Comparison of ENCODE assay signal across 25 cellular contexts in genomic region chr2:19408592-19408991, GRCh38. TPM values are rescaled to one million over a fixed set of nuclear protein-coding genes. Genes with fewer than 3 reads are reported as not detected.
DNase-seq lines count a peak whose midpoint lies in the region; ATAC-seq and TF ChIP-seq lines count a peak whose summit lies in the region.
"Had no signal": no experiment of that assay in that cellular context is flagged by ENCODE, and none has a peak within 500 bp of the region (broad histone marks: within the 10 kb centered on the region; RNA-seq: fewer than 3 reads in every experiment).

No MANE protein-coding gene starts in this region.

- no peak overlapping the region for H3K4me3 ChIP-seq in AG09309 (ENCODE audit: control insufficient read depth, low read depth, low read length)
- H3K4me3 ChIP-seq in left ventricle myocardium inferior: no peak overlapping the region
- no peak overlapping the region for H3K4me3 ChIP-seq in gastrocnemius medialis
- H3K4me3 ChIP-seq: adrenal gland, cardiac muscle cell, thoracic aorta had no signal

- H3K4me1 ChIP-seq in left ventricle myocardium inferior: no peaks in the 10 kb centered on the region
- no peaks in the 10 kb centered on the region for H3K4me1 ChIP-seq in gastrocnemius medialis
- H3K4me1 ChIP-seq: adrenal gland had no signal

- H3K27me3 ChIP-seq in left ventricle myocardium inferior (ENCODE audit: low read depth) (no peaks in the 10 kb centered on the region), gastrocnemius medialis (no peaks in the 10 kb centered on the region)
- H3K27me3 ChIP-seq: adrenal gland, cardiac muscle cell had no signal

- ATAC-seq in HG02852 (IDR thresholded peaks at IDR 0.05; ENCODE audit: unreplicated experiment) (no peak), gastrocnemius medialis (no peak)
- ATAC-seq: activated T-cell treated with anti-CD3 and anti-CD28 coated beads, Interleukin-2, amount 50 U/mL, for 4 hours; left colon; natural killer cell; SK-N-SH treated with all-trans-retinoic acid at 6 μM for 48 hours; stimulated activated naive CD8-positive, alpha-beta T cell treated with anti-CD3 and anti-CD28 coated beads, Interleukin-15, Interleukin-2, amounts not matched to agents 100 U/mL and 50 U/mL, for 24 hours had no signal

- TF ChIP-seq CTCF in AG09309 (IDR thresholded peaks at IDR 0.05; ENCODE audit: control insufficient read depth, insufficient read depth, low read depth, low read length, missing control alignments) (no peak), left ventricle myocardium inferior (IDR thresholded peaks at IDR 0.05; ENCODE audit: borderline replicate concordance) (no peak), gastrocnemius medialis (IDR thresholded peaks at IDR 0.05 in 4 of 5, conservative IDR thresholded peaks at IDR 0.05 in 1 of 5) (no peak)

- H3K27ac ChIP-seq in left ventricle myocardium inferior (replicated peaks) (peak overlapping the region; percentile 13), gastrocnemius medialis (no peak overlapping the region)
- H3K27ac ChIP-seq: adrenal gland, cardiac muscle cell, KMS-11, thoracic aorta had no signal

- H3K9me3 ChIP-seq in left ventricle myocardium inferior (replicated peaks) (peaks cover 21% of the 10 kb centered on the region), gastrocnemius medialis (no peaks in the 10 kb centered on the region)
- H3K9me3 ChIP-seq: adrenal gland had no signal

- H3K36me3 ChIP-seq in left ventricle myocardium inferior (no peaks in the 10 kb centered on the region), gastrocnemius medialis (no peaks in the 10 kb centered on the region)
- H3K36me3 ChIP-seq: adrenal gland, cardiac muscle cell, thoracic aorta had no signal

- in situ Hi-C loops in gastrocnemius medialis (cut with MboI; ENCODE audit: low sequenced_read_pairs in 4 of 4): no loop called here

- peak; percentile 4 for DNase-seq in AG09309 (ENCODE audit: low read depth)
- DNase-seq in HT-29 (ENCODE audit: low spot score): peak; percentile 2
- peak; percentile 40 for DNase-seq in astrocyte of the hippocampus (ENCODE audit: low read depth, low spot score)
- no peak for DNase-seq in left ventricle myocardium inferior
- DNase-seq in stimulated activated CD4-positive, alpha-beta T cell treated with anti-CD3 and anti-CD28 coated beads, Interleukin-1b, Interleukin-23, amount 100 ng/mL, for 48 hours: no peak
- DNase-seq in SK-N-DZ (ENCODE audit: low spot score): no peak
- no peak for DNase-seq in gastrocnemius medialis
- DNase-seq: activated CD4-positive, alpha-beta T cell treated with anti-CD3 and anti-CD28 coated beads for 4 hours; activated T-cell treated with anti-CD3 and anti-CD28 coated beads, Interleukin-2, amount 50 U/mL, for 4 hours; adrenal gland; dermis blood vessel endothelial cell; left colon; natural killer cell; NCI-H1694; NCI-H2171; NCI-H526 treated with DMSO at 0.1 percent for 48 hours; stimulated activated naive CD8-positive, alpha-beta T cell treated with anti-CD3 and anti-CD28 coated beads, Interleukin-15, Interleukin-2, amounts not matched to agents 100 U/mL and 50 U/mL, for 24 hours had no signal

- intact Hi-C loops in left ventricle myocardium inferior (cut with micrococcal nuclease): no loop called here
- intact Hi-C loops in gastrocnemius medialis (cut with DNase I; ENCODE audit: low total_unique reads): no loop called here

- TF ChIP-seq POLR2A in gastrocnemius medialis (IDR thresholded peaks at IDR 0.05): no peak

RNA-seq across cellular contexts. Expression of gene OSR1, which starts 50.2 kb away (rescaled TPM):
- total RNA-seq in HT-29 (2014; rRNA removed; shearing (Covaris generic)): 8.0 and 8.9 TPM in 2 replicates
- 2.7 TPM for total RNA-seq in left ventricle myocardium inferior
- not detected in 2 replicates for polyA plus RNA-seq in SK-N-DZ (2014; cell fraction: cytosol; rRNA removed)
- polyA plus RNA-seq in SK-N-DZ (2014; cell fraction: nucleus; rRNA removed): not detected in 2 replicates
- 1 to 10 TPM in 3 of 4 donors, under 1 TPM in 1; 0.80 to 4.3 (median 3.3) TPM for total RNA-seq in gastrocnemius medialis
- total RNA-seq: activated CD8-positive, alpha-beta memory T cell treated with anti-CD3 and anti-CD28 coated beads for 36 hours; activated T-cell treated with anti-CD3 and anti-CD28 coated beads, Interleukin-2, amount 50 U/mL, for 4 hours; natural killer cell; T-helper 2 cell treated with Interferon-gamma antibody and Interleukin-4, amounts not matched to agents 100 ng/mL and 5 ng/mL, for 36 hours had no signal
- polyA plus RNA-seq: CD14-positive monocyte had no signal

Comparison
In these comparisons a context has a peak if more than half of its experiments do, and no peak if none do; other contexts are left out.
1. DNase-seq: peak in AG09309 (single experiment), HT-29 (single experiment) and astrocyte of the hippocampus (single experiment); none in left ventricle myocardium inferior (single experiment), stimulated activated CD4-positive, alpha-beta T cell treated with anti-CD3 and anti-CD28 coated beads, Interleukin-1b, Interleukin-23, amount 100 ng/mL, for 48 hours (single experiment), SK-N-DZ (single experiment) and gastrocnemius medialis (0 of 2).